In the genomic region with DNA sequence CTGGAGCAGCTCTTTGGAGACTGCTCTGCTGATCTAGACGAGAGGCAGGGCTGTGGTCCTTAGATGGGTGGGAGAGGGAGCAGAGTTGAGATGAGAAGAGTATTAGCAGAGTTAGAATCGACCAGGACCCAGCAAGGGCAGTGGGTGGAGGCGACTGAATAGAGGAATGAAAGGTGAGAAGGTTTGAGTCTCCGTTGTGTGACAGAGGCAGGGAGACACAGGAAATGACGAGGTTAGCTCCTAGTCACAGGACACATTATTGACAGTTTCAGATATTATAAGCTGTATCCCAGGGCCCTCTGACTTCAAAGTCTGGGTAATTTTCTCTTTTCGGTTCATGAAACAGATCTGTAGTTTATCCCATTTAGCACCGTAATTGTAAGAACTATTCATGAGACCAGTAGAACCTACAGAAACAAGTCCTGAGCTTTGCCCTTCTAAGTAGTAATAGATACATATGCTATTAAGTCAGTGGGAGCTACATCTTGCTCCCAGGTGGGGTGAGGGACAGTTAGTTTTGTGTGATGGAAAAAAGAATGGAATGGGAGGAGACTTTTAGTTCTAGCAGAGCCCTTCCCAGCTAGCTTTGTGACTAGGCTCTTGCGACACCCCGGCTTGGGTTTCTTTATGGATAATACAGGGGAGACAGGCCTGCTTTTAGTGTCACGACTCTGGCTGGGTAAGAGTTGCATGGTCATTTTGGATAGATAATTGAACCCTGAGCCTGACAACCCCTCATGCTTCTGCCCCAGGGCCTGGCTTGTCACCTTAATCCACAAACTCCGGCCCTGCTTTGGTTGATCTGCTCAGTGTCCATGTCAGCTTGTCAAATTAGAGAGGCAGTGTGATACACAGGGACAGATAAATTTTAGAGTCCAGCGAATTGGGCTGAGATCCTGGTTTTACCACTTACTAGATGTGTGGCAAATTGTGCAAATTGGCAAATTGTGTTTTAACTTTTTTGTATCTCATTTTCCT, we compare ENCODE assay signal across 14 cellular contexts.
DNase-seq lines count a peak whose midpoint lies in the region; ATAC-seq and TF ChIP-seq lines count a peak whose summit lies in the region.
"Had no signal": no experiment of that assay in that cellular context is flagged by ENCODE, and none has a peak within 500 bp of the region (broad histone marks: within the 10 kb centered on the region; RNA-seq: fewer than 3 reads in every experiment).

No MANE protein-coding gene starts in this region.

- peak overlapping the region; percentile 24 for H3K27ac Mint-ChIP-seq in activated T-helper 1 cell treated with anti-CD3 and anti-CD28 coated beads, Interleukin-12 subunit alpha, Interleukin-12 subunit beta, Interleukin-2, Interleukin-4 antibody, amounts not matched to agents 30 ng/mL and 10 ng/mL and 1 ng/mL, durations not matched to agents 14 hours and 24 hours and 36 hours

- H3K27me3 ChIP-seq in AG04450 (ENCODE audit: control insufficient read depth, insufficient read depth, low read length) (no peaks in the 10 kb centered on the region), hepatocyte (no peaks in the 10 kb centered on the region)
- H3K27me3 ChIP-seq: esophagus muscularis mucosa had no signal

- peaks cover 27% of the 10 kb centered on the region for H3K36me3 Mint-ChIP-seq in activated T-helper 1 cell treated with anti-CD3 and anti-CD28 coated beads, Interleukin-12 subunit alpha, Interleukin-12 subunit beta, Interleukin-2, Interleukin-4 antibody, amounts not matched to agents 30 ng/mL and 10 ng/mL and 1 ng/mL, durations not matched to agents 14 hours and 24 hours and 36 hours (ENCODE audit: low read depth)

- H3K4me3 ChIP-seq in AG04450 (ENCODE audit: low read depth, low read length) (no peak overlapping the region), hepatocyte (no peak overlapping the region)
- H3K4me3 ChIP-seq: esophagus muscularis mucosa had no signal

- no peak overlapping the region for H3K4me3 Mint-ChIP-seq in activated T-helper 1 cell treated with anti-CD3 and anti-CD28 coated beads, Interleukin-12 subunit alpha, Interleukin-12 subunit beta, Interleukin-2, Interleukin-4 antibody, amounts not matched to agents 30 ng/mL and 10 ng/mL and 1 ng/mL, durations not matched to agents 14 hours and 24 hours and 36 hours
- H3K4me3 Mint-ChIP-seq: CD14-positive monocyte had no signal

- no peaks in the 10 kb centered on the region for H3K36me3 ChIP-seq in hepatocyte (replicated peaks; ENCODE audit: insufficient read depth, low read depth)

- intact Hi-C loops in activated T-helper 1 cell treated with anti-CD3 and anti-CD28 coated beads, Interleukin-12 subunit alpha, Interleukin-12 subunit beta, Interleukin-2, Interleukin-4 antibody, amounts not matched to agents 30 ng/mL and 10 ng/mL and 1 ng/mL, durations not matched to agents 14 hours and 24 hours and 36 hours (cut with micrococcal nuclease): no loop called here

- DNase-seq in AG04450 (ENCODE audit: low read depth, low spot score): no peak
- DNase-seq in activated T-helper 1 cell treated with anti-CD3 and anti-CD28 coated beads, Interleukin-12 subunit alpha, Interleukin-12 subunit beta, Interleukin-2, Interleukin-4 antibody, amounts not matched to agents 30 ng/mL and 10 ng/mL and 1 ng/mL, durations not matched to agents 14 hours and 24 hours and 36 hours (ENCODE audit: low spot score): no peak
- DNase-seq in hepatocyte (ENCODE audit: low spot score): no peak
- no peak for DNase-seq in substantia nigra (lab: John Stamatoyannopoulos, UW)
- DNase-seq in NCI-H748 treated with DMSO at 0.1 percent for 48 hours (lab: John Stamatoyannopoulos, UW): no peak
- DNase-seq in NCI-H82 treated with DMSO at 0.1 percent for 48 hours (lab: John Stamatoyannopoulos, UW; ENCODE audit: unreplicated experiment): no peak
- DNase-seq: activated effector memory CD4-positive, alpha-beta T cell treated with anti-CD3 and anti-CD28 coated beads, Interleukin-2, amount 50 U/mL, for 16 hours; midbrain; NCI-H446; stimulated activated CD4-positive, alpha-beta T cell treated with anti-CD3 and anti-CD28 coated beads, Interleukin-12 subunit alpha, Interleukin-12 subunit beta, amount 100 ng/mL, for 4 hours had no signal

- 65% methylated on average over 12 of the region's 12 CpGs for WGBS in hepatocyte (ENCODE audit: low lambda C conversion rate, missing lambda C conversion rate)

- H3K27me3 Mint-ChIP-seq in activated T-helper 1 cell treated with anti-CD3 and anti-CD28 coated beads, Interleukin-12 subunit alpha, Interleukin-12 subunit beta, Interleukin-2, Interleukin-4 antibody, amounts not matched to agents 30 ng/mL and 10 ng/mL and 1 ng/mL, durations not matched to agents 14 hours and 24 hours and 36 hours (ENCODE audit: insufficient read depth): no peaks in the 10 kb centered on the region

- ATAC-seq in GM19372 (IDR thresholded peaks at IDR 0.05; ENCODE audit: low read depth, unreplicated experiment) (peak; percentile 68), GM18909 (IDR thresholded peaks at IDR 0.05; ENCODE audit: poor library complexity, unreplicated experiment) (no peak)

- H3K4me1 Mint-ChIP-seq in activated T-helper 1 cell treated with anti-CD3 and anti-CD28 coated beads, Interleukin-12 subunit alpha, Interleukin-12 subunit beta, Interleukin-2, Interleukin-4 antibody, amounts not matched to agents 30 ng/mL and 10 ng/mL and 1 ng/mL, durations not matched to agents 14 hours and 24 hours and 36 hours (ENCODE audit: low read depth): peaks cover 25% of the 10 kb centered on the region
- H3K4me1 Mint-ChIP-seq: CD14-positive monocyte had no signal

- peak overlapping the region; percentile 100 for H3K27ac ChIP-seq in AG04450 (ENCODE audit: low read depth, low read length)
- peak overlapping the region; percentile 36 for H3K27ac ChIP-seq in hepatocyte
- H3K27ac ChIP-seq in substantia nigra (ENCODE audit: low read depth, low read length, poor library complexity, severe bottlenecking): no peak overlapping the region

- no peak overlapping the region for H3K4me2 ChIP-seq in hepatocyte

- H4K20me1 ChIP-seq in hepatocyte (ENCODE audit: insufficient read depth, poor library complexity, severe bottlenecking): no peaks in the 10 kb centered on the region

- POLR2A ChIA-PET in AG04450 (lab: Yijun Ruan, JAX): interaction anchor here (0.8 to 3.7 kb wide), 4 partner anchors 13 to 128 kb away, joined by 3 to 19 read pairs (median 4); a partner anchor contains a TSS

- H3K79me2 ChIP-seq in hepatocyte: peaks cover 2% of the 10 kb centered on the region

- peaks cover 17% of the 10 kb centered on the region for H3K4me1 ChIP-seq in hepatocyte (ENCODE audit: insufficient read depth)

- H2AFZ ChIP-seq in hepatocyte: no peak overlapping the region

- H3K9me3 Mint-ChIP-seq in activated T-helper 1 cell treated with anti-CD3 and anti-CD28 coated beads, Interleukin-12 subunit alpha, Interleukin-12 subunit beta, Interleukin-2, Interleukin-4 antibody, amounts not matched to agents 30 ng/mL and 10 ng/mL and 1 ng/mL, durations not matched to agents 14 hours and 24 hours and 36 hours: no peaks in the 10 kb centered on the region
- H3K9me3 Mint-ChIP-seq: CD14-positive monocyte had no signal

- H3K9me3 ChIP-seq in AG04450 (ENCODE audit: control insufficient read depth, insufficient read depth, low read length) (no peaks in the 10 kb centered on the region), hepatocyte (ENCODE audit: low read depth) (no peaks in the 10 kb centered on the region)
- H3K9me3 ChIP-seq: esophagus muscularis mucosa had no signal

- H3K9me2 ChIP-seq in hepatocyte (replicated peaks; ENCODE audit: insufficient read depth): no peaks in the 10 kb centered on the region

- CTCF ChIA-PET in AG04450 (lab: Charles Lee): interaction anchor here (1.0 to 2.0 kb wide), 5 partner anchors 13 to 71 kb away, joined by 3 to 6 read pairs (median 4); no protein-coding TSS in a partner anchor

- no peak for TF ChIP-seq CTCF in AG04450 (IDR thresholded peaks at IDR 0.05; ENCODE audit: low read depth, low read length)
- TF ChIP-seq CTCF in hepatocyte (IDR thresholded peaks at IDR 0.05; ENCODE audit: poor library complexity): no peak
